In the genomic region with DNA sequence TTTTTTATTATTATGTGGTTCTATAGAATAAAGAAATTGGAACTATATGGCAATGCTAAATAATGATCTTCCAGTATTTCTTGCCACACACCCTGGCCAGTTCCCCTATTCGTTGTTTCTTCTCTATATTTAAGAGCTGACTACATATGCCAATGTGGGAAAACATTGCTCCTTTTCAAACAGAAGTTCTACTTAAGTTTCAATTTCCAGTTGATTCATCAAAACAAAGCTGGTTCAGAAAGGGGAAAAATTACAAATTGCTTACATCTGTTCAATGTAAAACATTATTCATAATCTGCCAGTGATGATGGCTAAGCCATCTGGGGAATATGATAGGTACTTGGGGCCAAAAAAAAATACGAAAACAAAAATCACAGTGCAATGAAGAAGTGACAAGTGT, we compare ENCODE assay signal across 10 cellular contexts.
DNase-seq lines count a peak whose midpoint lies in the region; ATAC-seq and TF ChIP-seq lines count a peak whose summit lies in the region.
"Had no signal": no experiment of that assay in that cellular context is flagged by ENCODE, and none has a peak within 500 bp of the region (broad histone marks: within the 10 kb centered on the region; RNA-seq: fewer than 3 reads in every experiment).

No MANE protein-coding gene starts in this region.

- H3K27ac Mint-ChIP-seq in CD4-positive, CD25-positive, alpha-beta regulatory T cell = peak overlapping the region in 2 of 3 donors; percentile 16 to 42
- H3K27ac Mint-ChIP-seq in endothelial cell (ENCODE audit: unreplicated experiment) = peak overlapping the region; percentile 16

- TF ChIP-seq CTCF in endothelial cell (IDR thresholded peaks at IDR 0.05; ENCODE audit: unreplicated experiment) = no peak

- no peaks in the 10 kb centered on the region for H3K27me3 ChIP-seq in CD4-positive, CD25-positive, alpha-beta regulatory T cell (ENCODE audit: control insufficient read depth, insufficient read depth, low read length)

- DNase-seq in CD4-positive, CD25-positive, alpha-beta regulatory T cell = no peak
- no peak for DNase-seq in endothelial cell (ENCODE audit: low spot score)
- DNase-seq in stimulated activated naive CD4-positive, alpha-beta T cell (lab: John Stamatoyannopoulos, UW) = no peak
- no peak for DNase-seq in D341Med (ENCODE audit: low spot score)
- no peak for DNase-seq in Kasumi-1 (lab: John Stamatoyannopoulos, UW)
- DNase-seq in activated CD8-positive, alpha-beta memory T cell treated with anti-CD3 and anti-CD28 coated beads for 24 hours = no peak
- DNase-seq: DMS79, islet precursor cell had no signal

- no peak for ATAC-seq in CD4-positive, CD25-positive, alpha-beta regulatory T cell (ENCODE audit: low read depth in 2 of 2)
- ATAC-seq in GM18870 (IDR thresholded peaks at IDR 0.05; ENCODE audit: unreplicated experiment) = peak; percentile 46
- peak; percentile 23 for ATAC-seq in HG03558 (IDR thresholded peaks at IDR 0.05; ENCODE audit: extremely low read depth, unreplicated experiment)

- H3K4me3 Mint-ChIP-seq in CD4-positive, CD25-positive, alpha-beta regulatory T cell = no peak overlapping the region
- no peak overlapping the region for H3K4me3 Mint-ChIP-seq in endothelial cell (ENCODE audit: unreplicated experiment)

- H3K4me1 ChIP-seq in CD4-positive, CD25-positive, alpha-beta regulatory T cell (ENCODE audit: control insufficient read depth, insufficient read depth, low read length, poor library complexity, severe bottlenecking) = peaks cover 12% of the 10 kb centered on the region

- peaks cover 27 to 55% (median 48%) of the 10 kb centered on the region in 4 donors for H3K4me1 Mint-ChIP-seq in CD4-positive, CD25-positive, alpha-beta regulatory T cell
- H3K4me1 Mint-ChIP-seq in endothelial cell (ENCODE audit: unreplicated experiment) = peaks cover 10% of the 10 kb centered on the region

- peaks cover under 1% of the 10 kb centered on the region for H3K36me3 ChIP-seq in CD4-positive, CD25-positive, alpha-beta regulatory T cell (ENCODE audit: control insufficient read depth, insufficient read depth, low read length)

- H3K9me3 ChIP-seq in CD4-positive, CD25-positive, alpha-beta regulatory T cell (ENCODE audit: control insufficient read depth in 2 of 2, low read length in 2 of 2) = no peaks in the 10 kb centered on the region

- no peaks in the 10 kb centered on the region for H3K9me3 Mint-ChIP-seq in CD4-positive, CD25-positive, alpha-beta regulatory T cell
- no peaks in the 10 kb centered on the region for H3K9me3 Mint-ChIP-seq in endothelial cell (ENCODE audit: unreplicated experiment)

- H3K27me3 Mint-ChIP-seq in CD4-positive, CD25-positive, alpha-beta regulatory T cell = no peaks in the 10 kb centered on the region
- no peaks in the 10 kb centered on the region for H3K27me3 Mint-ChIP-seq in endothelial cell (ENCODE audit: unreplicated experiment)

- peaks cover 22% of the 10 kb centered on the region for H3K36me3 Mint-ChIP-seq in CD4-positive, CD25-positive, alpha-beta regulatory T cell
- no peaks in the 10 kb centered on the region for H3K36me3 Mint-ChIP-seq in endothelial cell (ENCODE audit: low read depth, unreplicated experiment)

- peak overlapping the region; percentile 19 for H3K27ac ChIP-seq in CD4-positive, CD25-positive, alpha-beta regulatory T cell (ENCODE audit: insufficient read depth, low read length, poor library complexity, severe bottlenecking)

- peak overlapping the region; percentile 17 for H3K4me3 ChIP-seq in CD4-positive, CD25-positive, alpha-beta regulatory T cell (ENCODE audit: low read depth, low read length)

Comparison
In these comparisons a context has a peak if more than half of its experiments do, and no peak if none do; other contexts are left out.
1. ATAC-seq: peak in GM18870 (single experiment) and HG03558 (single experiment); none in CD4-positive, CD25-positive, alpha-beta regulatory T cell (0 of 2).